ENCODE assay signal across 20 cellular contexts in genomic region chr1:51410568-51411460, GRCh38.
A peak's percentile ranks its signal among the peaks of the same experiment; 100 is the strongest.
DNase-seq lines count a peak whose midpoint lies in the region; ATAC-seq and TF ChIP-seq lines count a peak whose summit lies in the region.
"Had no signal": no experiment of that assay in that cellular context is flagged by ENCODE, and none has a peak within 500 bp of the region (broad histone marks: within the 10 kb centered on the region; RNA-seq: fewer than 3 reads in every experiment).

No MANE protein-coding gene starts in this region.

- no peak overlapping the region for H3K9ac ChIP-seq in SK-N-MC (ENCODE audit: insufficient read length)

- H3K4me1 ChIP-seq in uterus: no peaks in the 10 kb centered on the region

- TF ChIP-seq CTCF in GM13977 (IDR thresholded peaks at IDR 0.05; ENCODE audit: extremely low read depth, insufficient read depth, missing control alignments) (no peak), uterus (IDR thresholded peaks at IDR 0.05) (no peak)

- no peak for TF ChIP-seq POLR2A in uterus (IDR thresholded peaks at IDR 0.05)

- H3K9me3 ChIP-seq in SK-N-MC (ENCODE audit: low read depth, low read length) (no peaks in the 10 kb centered on the region), uterus (no peaks in the 10 kb centered on the region)
- H3K9me3 ChIP-seq: gastroesophageal sphincter, mucosa of descending colon had no signal

- H3K4me3 ChIP-seq in SK-N-MC: no peak overlapping the region
- no peak overlapping the region for H3K4me3 ChIP-seq in uterus
- H3K4me3 ChIP-seq: gastroesophageal sphincter, mucosa of descending colon had no signal

- peak; percentile 5 for DNase-seq in AG08395 (ENCODE audit: low spot score)
- DNase-seq in GM13977 (ENCODE audit: low spot score): peak; percentile 30
- DNase-seq in SK-N-MC (ENCODE audit: low read depth, low spot score): no peak
- DNase-seq in iris pigment epithelial cell (ENCODE audit: low read depth): peak; percentile 27
- DNase-seq in uterus: no peak
- DNase-seq in NCI-H748 treated with DMSO at 0.1 percent for 48 hours (lab: John Stamatoyannopoulos, UW): no peak
- DNase-seq in amniotic stem cell (lab: John Stamatoyannopoulos, UW): no peak
- DNase-seq: activated CD4-positive, alpha-beta T cell treated with anti-CD3 and anti-CD28 coated beads, Interleukin-2, amount 10 ng/mL, durations not matched to agents 24 days and 14 days; activated T-cell treated with anti-CD3 and anti-CD28 coated beads, Interleukin-2, amount 50 U/mL, for 48 hours; anterior cingulate cortex; DMS79 treated with DMSO at 0.1 percent for 48 hours; effector CD4-positive, alpha-beta T cell; mucosa of descending colon; NCI-H1048; NCI-H226; OCI-M1; stimulated activated CD4-positive, alpha-beta T cell treated with anti-CD3 and anti-CD28 coated beads, Interleukin-2, amount 100 ng/mL, for 24 hours; T-helper 17 cell had no signal

- H3K27ac ChIP-seq in SK-N-MC: 0 out of 2 replicates have a peak overlapping the region, but pooled peaks have one; percentile 1
- no peak overlapping the region for H3K27ac ChIP-seq in uterus

- no peak for ATAC-seq in HG02588 (IDR thresholded peaks at IDR 0.05; ENCODE audit: unreplicated experiment)
- ATAC-seq: gastroesophageal sphincter, mucosa of descending colon, T-helper 17 cell had no signal

- in situ Hi-C loops in GM13977 (cut with MboI; ENCODE audit: low pct_unique_long_range_greater_than_20kb, low sequenced_read_pairs, unreplicated experiment): no loop called here

- intact Hi-C loops in uterus (cut with DNase I; ENCODE audit: low total_unique reads): no loop called here

- no peaks in the 10 kb centered on the region for H3K27me3 ChIP-seq in uterus
- H3K27me3 ChIP-seq: gastroesophageal sphincter had no signal

- peaks cover 26% of the 10 kb centered on the region for H3K36me3 ChIP-seq in SK-N-MC (ENCODE audit: insufficient read depth, low read length)
- no peaks in the 10 kb centered on the region for H3K36me3 ChIP-seq in uterus

Comparison
In these comparisons a context has a peak if more than half of its experiments do, and no peak if none do; other contexts are left out.
1. DNase-seq: peak in AG08395 (single experiment), GM13977 (single experiment) and iris pigment epithelial cell (single experiment); none in SK-N-MC (single experiment), uterus (0 of 2), NCI-H748 treated with DMSO at 0.1 percent for 48 hours (single experiment) and amniotic stem cell (single experiment).